17 cellular contexts compared by ENCODE assay signal in the genomic region with DNA sequence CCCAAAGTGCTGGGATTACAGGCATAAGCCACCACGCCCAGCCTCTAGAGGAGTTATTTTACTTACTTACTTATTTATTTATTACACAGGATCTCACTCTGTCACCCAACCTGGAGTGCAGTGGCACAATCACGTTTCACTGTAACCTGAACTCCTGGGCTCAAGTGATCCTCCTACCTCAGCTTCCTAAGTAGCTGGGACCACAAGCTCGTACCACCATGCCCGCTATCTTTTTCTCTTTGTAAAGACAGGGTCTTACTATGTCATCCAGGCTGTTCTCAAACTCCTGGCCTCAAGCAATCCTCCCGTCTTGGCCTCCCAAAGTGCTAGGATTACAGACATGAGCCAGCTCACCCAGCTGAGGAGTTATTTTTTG. TPM values are rescaled to one million over a fixed set of nuclear protein-coding genes. Genes with fewer than 3 reads are reported as not detected.
DNase-seq lines count a peak whose midpoint lies in the region; ATAC-seq and TF ChIP-seq lines count a peak whose summit lies in the region.
"Had no signal": no experiment of that assay in that cellular context is flagged by ENCODE, and none has a peak within 500 bp of the region (broad histone marks: within the 10 kb centered on the region; RNA-seq: fewer than 3 reads in every experiment).

No MANE protein-coding gene starts in this region.

- H3K27me3 ChIP-seq in HCT116 (ENCODE audit: insufficient read depth, low read length) (no peaks in the 10 kb centered on the region), stomach (peaks cover 0 to 8% (median 0%) of the 10 kb centered on the region in 3 donors)
- H3K27me3 ChIP-seq: breast epithelium had no signal

- no peak for DNase-seq in T-helper 2 cell treated with Interferon-gamma antibody and Interleukin-4, amounts not matched to agents 5 μg/mL and 100 μg/mL, for 36 hours (ENCODE audit: low spot score)
- DNase-seq in T-helper 2 cell: no peak
- DNase-seq in HCT116 (ENCODE audit: low read depth, low spot score): no peak
- DNase-seq in activated naive CD8-positive, alpha-beta T cell treated with anti-CD3 and anti-CD28 coated beads for 36 hours: no peak
- no peak for DNase-seq in stomach
- DNase-seq in HuH-7 (ENCODE audit: low spot score): no peak
- DNase-seq: activated CD8-positive, alpha-beta memory T cell treated with anti-CD3 and anti-CD28 coated beads for 24 hours; activated effector memory CD4-positive, alpha-beta T cell treated with Interleukin-2 at 50 U/mL for 16 hours; Karpas-422; naive B cell; NCI-H1417 treated with DMSO at 0.1 percent for 48 hours; stimulated activated CD4-positive, alpha-beta T cell treated with anti-CD3 and anti-CD28 coated beads, Interleukin-12 subunit alpha, Interleukin-12 subunit beta, amount 100 ng/mL, for 4 hours had no signal

- WGBS in stomach, 5 donors: 67 to 78% (median 75%) methylated on average over 5 of the region's 5 CpGs

- H3K4me2 ChIP-seq in HCT116 (ENCODE audit: low read length): no peak overlapping the region
- H3K4me2 ChIP-seq: GM23338 had no signal

- POLR2A ChIA-PET in HCT116 (lab: Charles Lee): interaction anchor here (19.7 to 29.0 kb wide), 2 partner anchors 15 to 20 kb away, joined by 639 to 779 read pairs; partner anchors contain the start of gene RBCK1

- TF ChIP-seq POLR2A in HCT116 (IDR thresholded peaks at IDR 0.05; ENCODE audit: borderline replicate concordance, extremely low read depth, insufficient read depth, insufficient read length): no peak
- TF ChIP-seq POLR2A in stomach (IDR thresholded peaks at IDR 0.05): no peak

- CTCF ChIA-PET in HCT116 (lab: Charles Lee): interaction anchor here (1.5 kb wide), 1 partner anchor 16 kb away, joined by 11 read pairs; no protein-coding TSS in a partner anchor

- TF ChIP-seq RAD21 in HCT116 (IDR thresholded peaks at IDR 0.05; ENCODE audit: low read depth): no peak

- peaks cover 21% of the 10 kb centered on the region for H3K4me1 Mint-ChIP-seq in T-helper 2 cell treated with Interferon-gamma antibody and Interleukin-4, amounts not matched to agents 5 μg/mL and 100 μg/mL, for 36 hours (ENCODE audit: low read depth)
- peaks cover 22% of the 10 kb centered on the region for H3K4me1 Mint-ChIP-seq in activated naive CD8-positive, alpha-beta T cell treated with anti-CD3 and anti-CD28 coated beads for 36 hours

- H3K79me2 ChIP-seq in HCT116 (ENCODE audit: insufficient read depth, low read length): peaks cover 25% of the 10 kb centered on the region

- BruUV-seq in HCT116 (replicated peaks; lab: Mats Ljungman, UMichigan): no TSS peak

- peak overlapping the region; percentile 12 for H3K4me3 Mint-ChIP-seq in T-helper 2 cell treated with Interferon-gamma antibody and Interleukin-4, amounts not matched to agents 5 μg/mL and 100 μg/mL, for 36 hours
- peak overlapping the region; percentile 88 for H3K4me3 Mint-ChIP-seq in activated naive CD8-positive, alpha-beta T cell treated with anti-CD3 and anti-CD28 coated beads for 36 hours
- H3K4me3 Mint-ChIP-seq: GM23338 had no signal

- TF ChIP-seq EP300 in stomach (IDR thresholded peaks at IDR 0.05): no peak

- RAD21 ChIA-PET in HCT116 (lab: Charles Lee; ENCODE audit: low non-redundant PET in 1 of 2, low total read pairs in 2 of 2, uncharacterized antibody in 2 of 2, unreplicated experiment in 2 of 2): no interaction called here

- H3K4me1 ChIP-seq in HCT116 (ENCODE audit: control insufficient read depth in 1 of 2, insufficient read depth in 2 of 2, low read length in 2 of 2) (peaks cover 35 to 41% of the 10 kb centered on the region in 2 experiments), stomach (peaks cover 10 to 23% (median 17%) of the 10 kb centered on the region in 4 donors)
- H3K4me1 ChIP-seq: breast epithelium, prostate gland had no signal

- H2AFZ ChIP-seq in HCT116 (ENCODE audit: low read depth, low read length, poor library complexity, severe bottlenecking): no peak overlapping the region

- H3K27ac ChIP-seq in HCT116 (ENCODE audit: low read depth, low read length) (peak overlapping the region; percentile 24), stomach (no peak overlapping the region)
- H3K27ac ChIP-seq: breast epithelium, prostate gland had no signal

- H3K27me3 Mint-ChIP-seq in T-helper 2 cell treated with Interferon-gamma antibody and Interleukin-4, amounts not matched to agents 5 μg/mL and 100 μg/mL, for 36 hours (ENCODE audit: low read depth): no peaks in the 10 kb centered on the region
- no peaks in the 10 kb centered on the region for H3K27me3 Mint-ChIP-seq in activated naive CD8-positive, alpha-beta T cell treated with anti-CD3 and anti-CD28 coated beads for 36 hours
- H3K27me3 Mint-ChIP-seq: naive B cell; stimulated activated naive CD8-positive, alpha-beta T cell treated with anti-CD3 and anti-CD28 coated beads, Interleukin-15, Interleukin-2, amounts not matched to agents 100 ng/mL and 50 ng/mL, for 24 hours had no signal

- no peak overlapping the region for H3K9ac ChIP-seq in HCT116 (ENCODE audit: low read length)

- no peaks in the 10 kb centered on the region for H3K9me3 Mint-ChIP-seq in T-helper 2 cell treated with Interferon-gamma antibody and Interleukin-4, amounts not matched to agents 5 μg/mL and 100 μg/mL, for 36 hours
- H3K9me3 Mint-ChIP-seq in activated naive CD8-positive, alpha-beta T cell treated with anti-CD3 and anti-CD28 coated beads for 36 hours: no peaks in the 10 kb centered on the region
- H3K9me3 Mint-ChIP-seq: GM23338; naive B cell; stimulated activated naive CD8-positive, alpha-beta T cell treated with anti-CD3 and anti-CD28 coated beads, Interleukin-15, Interleukin-2, amounts not matched to agents 100 ng/mL and 50 ng/mL, for 24 hours had no signal

- H3K27ac Mint-ChIP-seq in T-helper 2 cell treated with Interferon-gamma antibody and Interleukin-4, amounts not matched to agents 5 μg/mL and 100 μg/mL, for 36 hours: no peak overlapping the region
- H3K27ac Mint-ChIP-seq in activated naive CD8-positive, alpha-beta T cell treated with anti-CD3 and anti-CD28 coated beads for 36 hours: no peak overlapping the region
- H3K27ac Mint-ChIP-seq: GM23338; stimulated activated naive CD8-positive, alpha-beta T cell treated with anti-CD3 and anti-CD28 coated beads, Interleukin-15, Interleukin-2, amounts not matched to agents 100 ng/mL and 50 ng/mL, for 24 hours had no signal

- H3K36me3 ChIP-seq in HCT116 (ENCODE audit: control insufficient read depth in 1 of 2, insufficient read depth in 2 of 2, low read length in 2 of 2) (no peaks in the 10 kb centered on the region), stomach (no peaks in the 10 kb centered on the region)
- H3K36me3 ChIP-seq: breast epithelium, prostate gland had no signal

- no peak for ATAC-seq in HCT116
- ATAC-seq: esophagus mucosa, GM23338 had no signal

- H3K9me2 ChIP-seq in HCT116 (ENCODE audit: insufficient read depth): no peaks in the 10 kb centered on the region

- H3K36me3 Mint-ChIP-seq in T-helper 2 cell treated with Interferon-gamma antibody and Interleukin-4, amounts not matched to agents 5 μg/mL and 100 μg/mL, for 36 hours (ENCODE audit: low read depth): peaks cover 3% of the 10 kb centered on the region
- peaks cover 8% of the 10 kb centered on the region for H3K36me3 Mint-ChIP-seq in activated naive CD8-positive, alpha-beta T cell treated with anti-CD3 and anti-CD28 coated beads for 36 hours
- H3K36me3 Mint-ChIP-seq: naive B cell had no signal

- H3K9me3 ChIP-seq in HCT116 (ENCODE audit: control insufficient read depth in 1 of 2, insufficient read depth in 1 of 2, low read depth in 1 of 2, low read length in 2 of 2): no peaks in the 10 kb centered on the region
- no peaks in the 10 kb centered on the region for H3K9me3 ChIP-seq in stomach
- H3K9me3 ChIP-seq: breast epithelium, prostate gland had no signal

- H4K20me1 ChIP-seq in HCT116 (ENCODE audit: insufficient read depth): no peaks in the 10 kb centered on the region

- H3K4me3 ChIP-seq in HCT116 (replicated peaks in 1 of 2; ENCODE audit: low read depth in 1 of 2, low read length in 2 of 2): no peak overlapping the region
- H3K4me3 ChIP-seq in stomach: no peak overlapping the region
- H3K4me3 ChIP-seq: breast epithelium, GM23338, prostate gland had no signal

- intact Hi-C loops in HCT116 (cut with micrococcal nuclease) (no loop called here), stomach (cut with DNase I; ENCODE audit: low total_unique reads) (no loop called here)

- TF ChIP-seq CTCF in HCT116 (IDR thresholded peaks at IDR 0.05 in 2 of 3, conservative IDR thresholded peaks at IDR 0.05 in 1 of 3; ENCODE audit: borderline replicate concordance in 1 of 3, insufficient read depth in 1 of 3, low read depth in 2 of 3, low read length in 2 of 3) (no peak), stomach (IDR thresholded peaks at IDR 0.05) (no peak)

TF ChIP-seq in HCT116, 20 proteins besides CTCF, POLR2A, EP300 and RAD21 (continues in another document):
- TF ChIP-seq, protein P1, sequence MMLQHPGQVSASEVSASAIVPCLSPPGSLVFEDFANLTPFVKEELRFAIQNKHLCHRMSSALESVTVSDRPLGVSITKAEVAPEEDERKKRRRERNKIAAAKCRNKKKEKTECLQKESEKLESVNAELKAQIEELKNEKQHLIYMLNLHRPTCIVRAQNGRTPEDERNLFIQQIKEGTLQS (IDR thresholded peaks at IDR 0.05): no peak
- TF ChIP-seq FOSL1 (IDR thresholded peaks at IDR 0.05; ENCODE audit: low read depth): no peak
- no peak for TF ChIP-seq CEBPB (IDR thresholded peaks at IDR 0.05; ENCODE audit: low read depth)
- no peak for TF ChIP-seq SP1 (IDR thresholded peaks at IDR 0.05; ENCODE audit: low read depth)
- no peak for TF ChIP-seq CBX3 (IDR thresholded peaks at IDR 0.05; ENCODE audit: low read depth)

RNA-seq across cellular contexts. Expression of gene TRIB3, which starts 1.6 kb away (rescaled TPM):
- total RNA-seq in HCT116 (2021; ENCODE audit: unreplicated experiment) (113 TPM), stomach (10 to 100 TPM in 2 of 5 donors, 1 to 10 TPM in 3; 1.7 to 17.7 (median 3.6) TPM)
- 184 and 189 TPM in 2 replicates for polyA plus RNA-seq in HCT116 (2012)
- 10 to 100 TPM; 57.8 to 58.0 TPM for total RNA-seq in activated naive CD8-positive, alpha-beta T cell treated with anti-CD3 and anti-CD28 coated beads for 36 hours
- polyA plus RNA-seq in stomach: 10 to 100 TPM in 2 of 3 donors, 1 to 10 TPM in 1; 8.7 to 15.8 (median 12.6) TPM

RNA-seq across cellular contexts. Expression of gene RBCK1, which starts 29.1 kb away (rescaled TPM):
- total RNA-seq in HCT116 (2021; ENCODE audit: unreplicated experiment): 180 TPM
- polyA plus RNA-seq in HCT116 (2012): 404 and 522 TPM in 2 replicates
- total RNA-seq in activated naive CD8-positive, alpha-beta T cell treated with anti-CD3 and anti-CD28 coated beads for 36 hours: 100 to 1,000 TPM; 113 to 115 TPM
- 100 to 1,000 TPM in 3 of 5 donors, 10 to 100 TPM in 2; 30.7 to 211 (median 161) TPM for total RNA-seq in stomach
- polyA plus RNA-seq in stomach: 100 to 1,000 TPM in 1 of 3 donors, 10 to 100 TPM in 2; 69.0 to 115 (median 81.1) TPM

RNA-seq across cellular contexts. Expression of gene NRSN2, which starts 32.0 kb away (rescaled TPM):
- total RNA-seq in HCT116 (2021; ENCODE audit: unreplicated experiment) (1.9 TPM), stomach (10 to 100 TPM in 4 of 5 donors, under 1 TPM in 1; 0.89 to 36.5 (median 15.2) TPM)
- 2.0 and 2.5 TPM in 2 replicates for polyA plus RNA-seq in HCT116 (2012)
- total RNA-seq in activated naive CD8-positive, alpha-beta T cell treated with anti-CD3 and anti-CD28 coated beads for 36 hours: 10 to 100 TPM; 11.2 to 12.6 TPM
- polyA plus RNA-seq in stomach: 10 to 100 TPM in 2 of 3 donors, 1 to 10 TPM in 1; 9.8 to 21.0 (median 20.2) TPM

RNA-seq across cellular contexts. Expression of gene SOX12, which starts 53.6 kb away (rescaled TPM):
- total RNA-seq in HCT116 (2021; ENCODE audit: unreplicated experiment) (40.4 TPM), stomach (10 to 100 TPM in 2 of 5 donors, 1 to 10 TPM in 3; 1.5 to 20.3 (median 5.4) TPM)
- 21.0 and 24.0 TPM in 2 replicates for polyA plus RNA-seq in HCT116 (2012)
- 10 to 100 TPM; 13.1 to 13.3 TPM for total RNA-seq in activated naive CD8-positive, alpha-beta T cell treated with anti-CD3 and anti-CD28 coated beads for 36 hours
- polyA plus RNA-seq in stomach: 1 to 10 TPM; 1.7 to 2.8 (median 2.6) TPM
